ENCODE assay signal across 10 cellular contexts in genomic region chr5:1789838-1790462, GRCh38. TPM values are rescaled to one million over a fixed set of nuclear protein-coding genes. Genes with fewer than 3 reads are reported as not detected.
DNase-seq lines count a peak whose midpoint lies in the region; ATAC-seq, FAIRE-seq and TF ChIP-seq lines count a peak whose summit lies in the region.
"Had no signal": no experiment of that assay in that cellular context is flagged by ENCODE, and none has a peak within 500 bp of the region (broad histone marks: within the 10 kb centered on the region; RNA-seq: fewer than 3 reads in every experiment).

No MANE protein-coding gene starts in this region.

- no TSS peak for BruUV-seq in OCI-LY7 (replicated peaks; lab: Mats Ljungman, UMichigan)

- H3K9me2 ChIP-seq in OCI-LY7 (ENCODE audit: insufficient read depth, low read length) = no peaks in the 10 kb centered on the region

- CTCF ChIA-PET in OCI-LY7 (lab: Charles Lee; ENCODE audit: unreplicated experiment) = no interaction called here

- H3K27ac ChIP-seq in VCaP = peak overlapping the region; percentile 38
- H3K27ac ChIP-seq in OCI-LY7 (ENCODE audit: low read depth, low read length, poor library complexity, severe bottlenecking) = no peak overlapping the region
- no peak overlapping the region for H3K27ac ChIP-seq in caudate nucleus (ENCODE audit: low read depth, low read length)

- H3K4me1 ChIP-seq in OCI-LY7 (ENCODE audit: insufficient read depth, low read length, poor library complexity, severe bottlenecking) = peaks cover 46% of the 10 kb centered on the region

- no peak for TF ChIP-seq CTCF in VCaP (conservative IDR thresholded peaks at IDR 0.05)
- TF ChIP-seq CTCF in OCI-LY7 (conservative IDR thresholded peaks at IDR 0.05; ENCODE audit: low read length) = no peak

- no peaks in the 10 kb centered on the region for H3K9me3 ChIP-seq in OCI-LY7 (ENCODE audit: low read length)

- no peak overlapping the region for H2AFZ ChIP-seq in OCI-LY7 (ENCODE audit: low read length)

- POLR2A ChIA-PET in OCI-LY7 (lab: Charles Lee) = no interaction called here

- no peaks in the 10 kb centered on the region; the same call in 1 of the 2 replicates for H3K79me2 ChIP-seq in OCI-LY7 (ENCODE audit: insufficient read depth, low read depth, low read length)

- DNase-seq in A172 (ENCODE audit: low spot score) (peak; percentile 59), GM18507 (ENCODE audit: extremely low spot score, insufficient read length, low read depth) (no peak), foreskin melanocyte (peak; percentile 90), OCI-LY7 (ENCODE audit: low spot score) (no peak), caudate nucleus (lab: John Stamatoyannopoulos, UW) (no peak), NCI-H774 (lab: John Stamatoyannopoulos, UW) (no peak)
- DNase-seq: islet precursor cell, NCI-H1048 had no signal

- no peak for ATAC-seq in HG03280 (IDR thresholded peaks at IDR 0.05; ENCODE audit: unreplicated experiment)

- no peak overlapping the region for H3K4me3 ChIP-seq in OCI-LY7 (ENCODE audit: low read depth, low read length, poor library complexity, severe bottlenecking)

- no peaks in the 10 kb centered on the region for H3K36me3 ChIP-seq in OCI-LY7 (ENCODE audit: insufficient read depth, low read length)

- FAIRE-seq in GM18507 (lab: Jason Lieb, UNC) = peak; percentile 38

- H3K4me2 ChIP-seq in OCI-LY7 (ENCODE audit: low read length) = no peak overlapping the region

- no peaks in the 10 kb centered on the region for H4K20me1 ChIP-seq in OCI-LY7 (ENCODE audit: insufficient read depth, low read length)

- intact Hi-C loops in OCI-LY7 (cut with micrococcal nuclease; ENCODE audit: unreplicated experiment) = loop anchor here (10.0 kb wide), 1 partner anchor 475 kb away; no protein-coding TSS in a partner anchor

RNA-seq across cellular contexts. Expression of gene MRPL36, which starts 9.7 kb away (rescaled TPM):
- 37.3 and 60.5 TPM in 2 replicates for total RNA-seq in A172 (2014; rRNA removed; shearing (Covaris generic))
- total RNA-seq in OCI-LY7 (2014; rRNA removed; shearing (Covaris generic)) = 82.5 and 91.7 TPM in 2 replicates
- 78.6 and 93.8 TPM in 2 replicates for total RNA-seq in OCI-LY7 (2022)

RNA-seq across cellular contexts. Expression of gene NDUFS6, which starts 11.3 kb away (rescaled TPM):
- total RNA-seq in A172 (2014; rRNA removed; shearing (Covaris generic)) = 85.8 and 94.2 TPM in 2 replicates
- total RNA-seq in OCI-LY7 (2014; rRNA removed; shearing (Covaris generic)) = 41.5 and 52.7 TPM in 2 replicates
- total RNA-seq in OCI-LY7 (2022) = 52.2 and 58.7 TPM in 2 replicates

Comparison
In these comparisons a context has a peak if more than half of its experiments do, and no peak if none do; other contexts are left out.
1. DNase-seq: peak in A172 (single experiment) and foreskin melanocyte (single experiment); none in GM18507 (single experiment), OCI-LY7 (single experiment), caudate nucleus (0 of 61) and NCI-H774 (single experiment).